ENCODE assay signal across 8 cellular contexts in the genomic region with DNA sequence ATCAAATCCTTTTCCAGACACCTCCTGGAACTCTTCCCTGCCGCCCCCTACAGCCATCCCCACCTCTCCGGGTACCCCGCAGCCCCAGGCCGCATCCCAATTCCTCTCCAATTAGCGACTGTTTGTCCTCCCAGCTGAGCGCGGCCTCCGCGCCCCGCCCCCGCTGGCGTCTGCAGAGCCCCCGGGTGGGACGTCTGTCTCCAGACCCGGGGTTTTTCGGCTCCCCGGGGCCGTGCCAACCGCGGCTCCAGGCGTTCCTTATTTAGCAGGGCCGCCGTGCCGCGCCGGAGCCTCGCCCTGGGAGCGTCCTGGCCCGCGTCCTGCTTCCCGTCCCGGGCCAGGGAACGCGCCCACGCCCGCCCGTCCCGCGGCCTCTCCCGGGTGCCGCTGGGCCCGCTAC. TPM values are rescaled to one million over a fixed set of nuclear protein-coding genes. Genes with fewer than 3 reads are reported as not detected.
DNase-seq lines count a peak whose midpoint lies in the region; ATAC-seq, FAIRE-seq and TF ChIP-seq lines count a peak whose summit lies in the region.
"Not testable (repeated sequence)": the region's sequence is repeated elsewhere in the genome, so short reads cannot be mapped to it uniquely, and the experiment has no call there.

No MANE protein-coding gene starts in this region.

- not testable (repeated sequence) for ATAC-seq in activated T-cell treated with anti-CD3 and anti-CD28 coated beads, Interleukin-2, amount 50 U/mL, for 4 hours; left ventricle myocardium superior; naive B cell (ENCODE audit: low read depth in 2 of 2)

- not testable (repeated sequence) for H3K27ac ChIP-seq in A673 (ENCODE audit: low read depth, low read length, poor library complexity, severe bottlenecking); H9 (ENCODE audit: insufficient read length, low read depth, low read length); PC-9
- peak overlapping the region; percentile 16 to 20 for H3K27ac ChIP-seq in small intestine (ENCODE audit: low read depth in 1 of 2, low read length in 1 of 2)

- not testable (repeated sequence) for H2BK120ac ChIP-seq in H9 (ENCODE audit: low read depth, low read length, poor library complexity, severe bottlenecking)

- not testable (repeated sequence) for H3K9me2 ChIP-seq in PC-9 (ENCODE audit: insufficient read depth)

- H2BK15ac ChIP-seq in H9 (ENCODE audit: low read depth, low read length) = not testable (repeated sequence)

- H3K4me1 ChIP-seq in A673 (ENCODE audit: insufficient read depth, low read length, poor library complexity, severe bottlenecking); H9 (ENCODE audit: insufficient read depth, low read length); PC-9 (replicated peaks; ENCODE audit: insufficient read depth); small intestine (ENCODE audit: control insufficient read depth in 2 of 2, insufficient read depth in 1 of 2, low read depth in 1 of 2, low read length in 1 of 2): not testable (repeated sequence)

- CTCF ChIA-PET in A673 (lab: Charles Lee); PC-9 (lab: Charles Lee): not testable (repeated sequence)

- not testable (repeated sequence) for H3K18ac ChIP-seq in H9 (ENCODE audit: insufficient read length, low read depth, low read length)

- not testable (repeated sequence) for H3F3A ChIP-seq in PC-9 (ENCODE audit: insufficient read depth, low read depth)

- not testable (repeated sequence) for H3K14ac ChIP-seq in H9 (ENCODE audit: insufficient read depth, low read length)

- H3T11ph ChIP-seq in H9 (ENCODE audit: low read length) = not testable (repeated sequence)

- H3K4me3 Mint-ChIP-seq in H9 = peak overlapping the region; percentile 71 to 89
- peak overlapping the region; percentile 77 for H3K4me3 Mint-ChIP-seq in activated T-cell treated with anti-CD3 and anti-CD28 coated beads, Interleukin-2, amount 50 U/mL, for 4 hours
- peak overlapping the region; percentile 84 for H3K4me3 Mint-ChIP-seq in chondrocyte (ENCODE audit: unreplicated experiment)
- peak overlapping the region in 7 of 8 donors; percentile 25 to 91 (median 71) for H3K4me3 Mint-ChIP-seq in naive B cell

- H4K5ac ChIP-seq in H9 (ENCODE audit: insufficient read length, low read depth, low read length) = not testable (repeated sequence)

- H3K4ac ChIP-seq in H9 (ENCODE audit: low read depth, low read length) = not testable (repeated sequence)

- not testable (repeated sequence) for H2BK12ac ChIP-seq in H9 (ENCODE audit: insufficient read length, low read depth, low read length)

- H3K36me3 ChIP-seq in A673 (ENCODE audit: insufficient read depth, low read length, poor library complexity, severe bottlenecking); PC-9 (ENCODE audit: low read depth); small intestine (ENCODE audit: control insufficient read depth in 2 of 2, insufficient read depth in 2 of 2, low read length in 2 of 2): not testable (repeated sequence)

- not testable (repeated sequence) for H3K9me3 Mint-ChIP-seq in H9; activated T-cell treated with anti-CD3 and anti-CD28 coated beads, Interleukin-2, amount 50 U/mL, for 4 hours; chondrocyte (ENCODE audit: low read depth); naive B cell

- not testable (repeated sequence) for H3K23me2 ChIP-seq in H9 (ENCODE audit: insufficient read length, low read depth, low read length, poor library complexity, severe bottlenecking)

- H3K27ac Mint-ChIP-seq in H9 = not testable (repeated sequence)
- peak overlapping the region; percentile 76 for H3K27ac Mint-ChIP-seq in chondrocyte (ENCODE audit: unreplicated experiment)
- H3K27ac Mint-ChIP-seq in naive B cell = peak overlapping the region in 3 of 6 donors; percentile 41 to 77 (median 61)

- H3K27me3 ChIP-seq in A673 (replicated peaks; ENCODE audit: insufficient read depth, low read depth, low read length, poor library complexity); H9 (ENCODE audit: insufficient read depth, low read length); PC-9 (ENCODE audit: insufficient read depth, low read depth); small intestine (ENCODE audit: control insufficient read depth in 2 of 2, insufficient read depth in 2 of 2, low read length in 2 of 2): not testable (repeated sequence)

- not testable (repeated sequence) for H3K4me2 ChIP-seq in H9 (ENCODE audit: insufficient read depth, insufficient read length, low read length)
- H3K4me2 ChIP-seq in PC-9 = peak overlapping the region; percentile 61

- not testable (repeated sequence) for H3K56ac ChIP-seq in H9 (ENCODE audit: insufficient read length, low read depth, low read length)

- not testable (repeated sequence) for H3K36me3 Mint-ChIP-seq in H9 (ENCODE audit: insufficient read depth in 1 of 3, low read depth in 3 of 3); activated T-cell treated with anti-CD3 and anti-CD28 coated beads, Interleukin-2, amount 50 U/mL, for 4 hours (ENCODE audit: insufficient read depth); chondrocyte (ENCODE audit: low read depth); naive B cell

- not testable (repeated sequence) for FAIRE-seq in small intestine (lab: Jason Lieb, UNC)

- H3K4me3 ChIP-seq in A673 (ENCODE audit: low read depth, low read length, poor library complexity, severe bottlenecking) = peak overlapping the region; percentile 51
- peak overlapping the region; percentile 61; the same call in 1 of the 2 replicates for H3K4me3 ChIP-seq in PC-9
- peak overlapping the region; percentile 41 to 52 for H3K4me3 ChIP-seq in small intestine (ENCODE audit: low read depth in 1 of 2, low read length in 2 of 2)

- H2AFZ ChIP-seq in H9 (ENCODE audit: low read length); PC-9: not testable (repeated sequence)

- not testable (repeated sequence) for H3K23ac ChIP-seq in H9 (ENCODE audit: insufficient read length, low read depth, low read length)

- H3K79me1 ChIP-seq in H9 (ENCODE audit: insufficient read depth, low read depth, low read length, poor library complexity, severe bottlenecking) = not testable (repeated sequence)

- H2AK5ac ChIP-seq in H9 (ENCODE audit: insufficient read length, low read length) = not testable (repeated sequence)

- not testable (repeated sequence) for BruUV-seq in A673 (replicated peaks; lab: Mats Ljungman, UMichigan); PC-9 (replicated peaks; lab: Mats Ljungman, UMichigan)

- H3K79me2 ChIP-seq in H9 (ENCODE audit: insufficient read depth, low read length); PC-9 (ENCODE audit: low read depth): not testable (repeated sequence)

- not testable (repeated sequence) for H4K91ac ChIP-seq in H9 (ENCODE audit: insufficient read length, low read depth, low read length)

- not testable (repeated sequence) for H2BK20ac ChIP-seq in H9 (ENCODE audit: low read depth, low read length, poor library complexity, severe bottlenecking)

- TF ChIP-seq CTCF in A673 (conservative IDR thresholded peaks at IDR 0.05; ENCODE audit: low read depth, low read length); H9 (conservative IDR thresholded peaks at IDR 0.05); PC-9 (conservative IDR thresholded peaks at IDR 0.05); chondrocyte (IDR thresholded peaks at IDR 0.05): not testable (repeated sequence)

- not testable (repeated sequence) for H2BK5ac ChIP-seq in H9 (ENCODE audit: insufficient read length, low read length)

- WGBS in H9 (ENCODE audit: extremely low coverage, insufficient read length, low lambda C conversion rate) = no CpG with 5 or more reads among the region's 42 CpGs
- WGBS in small intestine, 3 donors = 0 to 1% (median 0%) methylated on average over 5 to 36 of the region's 42 CpGs

- intact Hi-C loops in A673 (cut with micrococcal nuclease; ENCODE audit: unreplicated experiment); PC-9 (cut with micrococcal nuclease; ENCODE audit: unreplicated experiment); left ventricle myocardium superior (cut with micrococcal nuclease): not testable (repeated sequence)

- DNase-seq in A673 (ENCODE audit: low spot score); H9; PC-9; activated T-cell treated with anti-CD3 and anti-CD28 coated beads, Interleukin-2, amount 50 U/mL, for 4 hours; chondrocyte (ENCODE audit: low spot score); naive B cell; small intestine: not testable (repeated sequence)
- DNase-seq in left ventricle myocardium superior = peak; percentile 75

- not testable (repeated sequence) for H3K9ac ChIP-seq in H9 (ENCODE audit: extremely low read depth, insufficient read length, low read length)

- POLR2A ChIA-PET in A673 (lab: Charles Lee; ENCODE audit: low non-redundant PET); PC-9 (lab: Charles Lee; ENCODE audit: unreplicated experiment): not testable (repeated sequence)

- H3K9me3 ChIP-seq in A673 (ENCODE audit: low read depth, low read length, poor library complexity, severe bottlenecking); H9 (ENCODE audit: control insufficient read depth, low read depth, low read length); PC-9 (ENCODE audit: insufficient read depth, low read depth); small intestine (ENCODE audit: control insufficient read depth, low read depth): not testable (repeated sequence)

- H3K27me3 Mint-ChIP-seq in H9 (ENCODE audit: low read depth) = peaks cover 14% of the 10 kb centered on the region
- H3K27me3 Mint-ChIP-seq in activated T-cell treated with anti-CD3 and anti-CD28 coated beads, Interleukin-2, amount 50 U/mL, for 4 hours (ENCODE audit: low read depth); chondrocyte (ENCODE audit: low read depth); naive B cell: not testable (repeated sequence)

- H4K20me1 ChIP-seq in H9 (ENCODE audit: control insufficient read depth, insufficient read depth, insufficient read length); PC-9 (ENCODE audit: insufficient read depth): not testable (repeated sequence)

- H3K4me1 Mint-ChIP-seq in H9; activated T-cell treated with anti-CD3 and anti-CD28 coated beads, Interleukin-2, amount 50 U/mL, for 4 hours (ENCODE audit: low read depth); chondrocyte (ENCODE audit: low read depth); naive B cell: not testable (repeated sequence)

- not testable (repeated sequence) for H4K8ac ChIP-seq in H9 (replicated peaks; ENCODE audit: insufficient read length, low read depth, low read length)

RNA-seq across cellular contexts. Expression of gene PKD1, which starts 0.6 kb away (rescaled TPM):
- total RNA-seq in A673 (2021) (121 and 141 TPM in 2 replicates), H9 (2021) (73.5 and 88.0 TPM in 2 replicates), PC-9 (2021) (91.5 and 105 TPM in 2 replicates), chondrocyte (131 to 230 TPM (median 216 TPM) in 3 replicates), left ventricle myocardium superior (92.9 TPM)
- total RNA-seq in activated T-cell treated with anti-CD3 and anti-CD28 coated beads, Interleukin-2, amount 50 U/mL, for 4 hours = 100 to 1,000 TPM; 100 to 118 (median 104) TPM
- polyA plus RNA-seq in naive B cell (ENCODE audit: low read depth in 6 of 6) (10 to 100 TPM in 1 of 6 donors, 1 to 10 TPM in 5; 2.8 to 10.4 (median 4.0) TPM), small intestine (10 to 100 TPM; 10.5 to 41.2 (median 12.2) TPM)

RNA-seq across cellular contexts. Expression of gene RAB26, which starts 13.4 kb away (rescaled TPM):
- total RNA-seq in A673 (2021) = 0.49 and 1.7 TPM in 2 replicates
- 2.4 and 3.0 TPM in 2 replicates for total RNA-seq in H9 (2021)
- 29.5 and 31.3 TPM in 2 replicates for total RNA-seq in PC-9 (2021)
- not detected for total RNA-seq in activated T-cell treated with anti-CD3 and anti-CD28 coated beads, Interleukin-2, amount 50 U/mL, for 4 hours
- 0.28 to 1.1 TPM (median 0.80 TPM) in 3 replicates for total RNA-seq in chondrocyte
- 1.7 TPM for total RNA-seq in left ventricle myocardium superior
- polyA plus RNA-seq in naive B cell (ENCODE audit: low read depth in 6 of 6) = 1 to 10 TPM in 4 of 6 donors, under 1 TPM in 1, not detected in 1; 0.66 to 2.7 (median 1.4) TPM
- 10 to 100 TPM; 11.9 to 31.9 (median 28.0) TPM for polyA plus RNA-seq in small intestine

RNA-seq across cellular contexts. Expression of gene TRAF7, which starts 20.5 kb away (rescaled TPM):
- total RNA-seq in A673 (2021) = 96.7 and 97.4 TPM in 2 replicates
- 105 and 108 TPM in 2 replicates for total RNA-seq in H9 (2021)
- 166 and 199 TPM in 2 replicates for total RNA-seq in PC-9 (2021)
- total RNA-seq in activated T-cell treated with anti-CD3 and anti-CD28 coated beads, Interleukin-2, amount 50 U/mL, for 4 hours = 100 to 1,000 TPM in 2 of 3 donors, 10 to 100 TPM in 1; 95.6 to 110 (median 102) TPM
- total RNA-seq in chondrocyte = 62.1 to 71.3 TPM (median 63.4 TPM) in 3 replicates
- 21.4 TPM for total RNA-seq in left ventricle myocardium superior
- polyA plus RNA-seq in naive B cell (ENCODE audit: low read depth in 6 of 6) = 1 to 10 TPM; 4.2 to 9.4 (median 5.6) TPM
- polyA plus RNA-seq in small intestine = 10 to 100 TPM; 47.6 to 73.4 (median 64.9) TPM
